12 cellular contexts compared by ENCODE assay signal in the genomic region with DNA sequence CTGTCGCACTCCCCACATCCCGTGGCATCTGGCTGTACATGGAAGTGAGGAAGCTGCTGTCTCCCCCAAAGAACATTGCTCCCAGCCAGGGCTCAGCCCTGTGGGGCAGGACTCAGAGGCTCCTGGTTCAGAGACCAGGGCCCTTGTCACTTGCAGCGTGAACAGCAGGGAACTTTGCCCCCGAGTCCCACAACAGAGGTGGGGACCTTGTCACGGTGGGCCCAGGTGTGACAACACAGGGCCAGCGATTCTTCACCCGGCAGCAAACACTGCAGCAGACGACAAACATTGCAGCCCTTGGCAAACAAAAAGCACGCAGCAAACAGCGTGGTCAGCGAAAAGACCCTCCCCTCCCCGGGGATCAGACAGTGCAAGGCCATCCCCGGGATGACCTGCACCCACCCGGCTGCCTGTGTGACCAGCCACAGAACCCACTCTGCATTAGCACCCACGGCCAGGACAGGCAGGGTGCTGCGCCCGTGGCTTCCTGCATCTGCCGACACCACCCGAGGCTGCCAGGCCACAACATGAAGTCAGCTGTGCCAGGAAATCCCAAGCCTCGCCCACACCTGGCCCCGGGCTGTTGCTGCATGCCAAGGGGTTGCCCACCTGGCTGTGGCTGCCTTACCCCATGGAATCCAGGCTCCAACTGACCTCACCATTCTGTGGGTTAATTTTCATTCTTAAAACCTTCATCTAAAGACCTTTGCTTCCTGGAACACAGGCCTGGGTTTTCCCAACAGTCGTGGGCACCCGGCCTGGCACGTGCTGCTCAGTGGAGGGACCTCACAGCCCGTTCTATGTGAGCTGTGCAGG. TPM values are rescaled to one million over a fixed set of nuclear protein-coding genes. Genes with fewer than 3 reads are reported as not detected.
DNase-seq lines count a peak whose midpoint lies in the region; ATAC-seq and TF ChIP-seq lines count a peak whose summit lies in the region.
"Not testable (repeated sequence)": the region's sequence is repeated elsewhere in the genome, so short reads cannot be mapped to it uniquely, and the experiment has no call there.
"Had no signal": no experiment of that assay in that cellular context is flagged by ENCODE, and none has a peak within 500 bp of the region (broad histone marks: within the 10 kb centered on the region; RNA-seq: fewer than 3 reads in every experiment).

No MANE protein-coding gene starts in this region.

- H3K27me3 Mint-ChIP-seq in activated naive CD8-positive, alpha-beta T cell treated with anti-CD3 and anti-CD28 coated beads, Interleukin-2, amount 10 ng/mL, durations not matched to agents 7 days and 5 days: peaks cover 22% of the 10 kb centered on the region
- not testable (repeated sequence) for H3K27me3 Mint-ChIP-seq in progenitor cell of endocrine pancreas

- H4K20me1 ChIP-seq in BLaER1 treated with 17β-estradiol and CSF1 and Interleukin-3, amounts not matched to agents 10 nM and 100 nM: not testable (repeated sequence)

- not testable (repeated sequence) for H3K36me3 Mint-ChIP-seq in activated naive CD8-positive, alpha-beta T cell treated with anti-CD3 and anti-CD28 coated beads, Interleukin-2, amount 10 ng/mL, durations not matched to agents 7 days and 5 days; progenitor cell of endocrine pancreas (ENCODE audit: insufficient read depth)

- not testable (repeated sequence) for H3K4me3 ChIP-seq in BLaER1 treated with 17β-estradiol and CSF1 and Interleukin-3, amounts not matched to agents 10 nM and 100 nM; Peyer's patch; upper lobe of left lung

- not testable (repeated sequence) for H3K4me3 Mint-ChIP-seq in activated naive CD8-positive, alpha-beta T cell treated with anti-CD3 and anti-CD28 coated beads, Interleukin-2, amount 10 ng/mL, durations not matched to agents 7 days and 5 days
- H3K4me3 Mint-ChIP-seq in progenitor cell of endocrine pancreas (ENCODE audit: low read depth): peak overlapping the region; percentile 16

- not testable (repeated sequence) for H3K9ac ChIP-seq in BLaER1 treated with 17β-estradiol and CSF1 and Interleukin-3, amounts not matched to agents 10 nM and 100 nM

- not testable (repeated sequence) for H3K4me1 Mint-ChIP-seq in activated naive CD8-positive, alpha-beta T cell treated with anti-CD3 and anti-CD28 coated beads, Interleukin-2, amount 10 ng/mL, durations not matched to agents 7 days and 5 days
- peaks cover 30% of the 10 kb centered on the region for H3K4me1 Mint-ChIP-seq in progenitor cell of endocrine pancreas (ENCODE audit: low read depth)

- not testable (repeated sequence) for TF ChIP-seq CTCF in Peyer's patch (IDR thresholded peaks at IDR 0.05); progenitor cell of endocrine pancreas (IDR thresholded peaks at IDR 0.05; ENCODE audit: unreplicated experiment); upper lobe of left lung (IDR thresholded peaks at IDR 0.05)

- H3K27me3 ChIP-seq in BLaER1 treated with 17β-estradiol and CSF1 and Interleukin-3, amounts not matched to agents 10 nM and 100 nM: peaks cover 0 to 22% (median 9%) of the 10 kb centered on the region in 11 experiments; a peak in 14 of 22 replicates
- not testable (repeated sequence) for H3K27me3 ChIP-seq in Peyer's patch, upper lobe of left lung

- H3K4me1 ChIP-seq in BLaER1 treated with 17β-estradiol and CSF1 and Interleukin-3, amounts not matched to agents 10 nM and 100 nM: peaks cover 7 to 55% (median 49%) of the 10 kb centered on the region in 10 experiments; a peak in 19 of 20 replicates
- H3K4me1 ChIP-seq in Peyer's patch, upper lobe of left lung: not testable (repeated sequence)

- peak overlapping the region in 8 of 11 experiments; percentile 28 to 79 (median 58); a peak in 15 of 22 replicates for H3K4me2 ChIP-seq in BLaER1 treated with 17β-estradiol and CSF1 and Interleukin-3, amounts not matched to agents 10 nM and 100 nM

- POLR2A ChIA-PET in activated naive CD8-positive, alpha-beta T cell treated with anti-CD3 and anti-CD28 coated beads, Interleukin-2, amount 10 ng/mL, durations not matched to agents 7 days and 5 days (lab: Charles Lee): not testable (repeated sequence)

- H3K9me3 ChIP-seq in BLaER1 treated with 17β-estradiol and CSF1 and Interleukin-3, amounts not matched to agents 10 nM and 100 nM (replicated peaks in 1 of 11); Peyer's patch; upper lobe of left lung: not testable (repeated sequence)

- peak in 2 of 3 donors; percentile 30 to 38 for DNase-seq in Peyer's patch
- peak; percentile 5 for DNase-seq in activated naive CD8-positive, alpha-beta T cell treated with anti-CD3 and anti-CD28 coated beads, Interleukin-2, amount 10 ng/mL, durations not matched to agents 7 days and 5 days
- peak; percentile 90 for DNase-seq in left lobe of liver (ENCODE audit: low spot score)
- peak; percentile 72 for DNase-seq in mesenteric fat pad (ENCODE audit: low spot score)
- not testable (repeated sequence) for DNase-seq in progenitor cell of endocrine pancreas (ENCODE audit: low spot score, unreplicated experiment)
- DNase-seq in upper lobe of left lung: peak; percentile 7 to 65

- not testable (repeated sequence) for H3K36me3 ChIP-seq in BLaER1 treated with 17β-estradiol and CSF1 and Interleukin-3, amounts not matched to agents 10 nM and 100 nM; Peyer's patch; upper lobe of left lung

- not testable (repeated sequence) for H3K27ac Mint-ChIP-seq in activated naive CD8-positive, alpha-beta T cell treated with anti-CD3 and anti-CD28 coated beads, Interleukin-2, amount 10 ng/mL, durations not matched to agents 7 days and 5 days
- H3K27ac Mint-ChIP-seq in progenitor cell of endocrine pancreas: peak overlapping the region; percentile 96

- not testable (repeated sequence) for H3K27ac ChIP-seq in BLaER1 treated with 17β-estradiol and CSF1 and Interleukin-3, amounts not matched to agents 10 nM and 100 nM; Peyer's patch; upper lobe of left lung

- not testable (repeated sequence) for H3K9me3 Mint-ChIP-seq in activated naive CD8-positive, alpha-beta T cell treated with anti-CD3 and anti-CD28 coated beads, Interleukin-2, amount 10 ng/mL, durations not matched to agents 7 days and 5 days; progenitor cell of endocrine pancreas (ENCODE audit: low read depth)

- ATAC-seq in activated naive CD8-positive, alpha-beta T cell treated with anti-CD3 and anti-CD28 coated beads, Interleukin-2, amount 10 ng/mL, durations not matched to agents 7 days and 5 days (ENCODE audit: low read depth): not testable (repeated sequence)
- ATAC-seq in esophagus mucosa (peak; percentile 22), left lobe of liver (peak; percentile 62), upper lobe of left lung (ENCODE audit: low FRiP score in 2 of 2) (peak in 1 of 2 donors; percentile 10)

- WGBS in upper lobe of left lung, 2 donors: 58 to 71% methylated on average over 2 to 8 of the region's 25 CpGs

- not testable (repeated sequence) for TF ChIP-seq EP300 in upper lobe of left lung (IDR thresholded peaks at IDR 0.05)

- TF ChIP-seq POLR2A in Peyer's patch (IDR thresholded peaks at IDR 0.05); upper lobe of left lung (IDR thresholded peaks at IDR 0.05): not testable (repeated sequence)

RNA-seq across cellular contexts. Expression of a gene that starts 32.1 kb away (rescaled TPM):
- total RNA-seq in Peyer's patch: not detected
- not detected for total RNA-seq in activated naive CD8-positive, alpha-beta T cell treated with anti-CD3 and anti-CD28 coated beads, Interleukin-2, amount 10 ng/mL, durations not matched to agents 7 days and 5 days
- total RNA-seq in esophagus mucosa: not detected
- total RNA-seq in left lobe of liver: not detected
- not detected for total RNA-seq in mesenteric fat pad
- total RNA-seq in progenitor cell of endocrine pancreas: not detected in 2 replicates
- total RNA-seq in upper lobe of left lung: not detected
- total RNA-seq: CD4-positive, CD25-positive, alpha-beta regulatory T cell; Daoy; G401; PC-9 had no signal

RNA-seq across cellular contexts. Expression of a gene that starts 35.3 kb away (rescaled TPM):
- total RNA-seq in Peyer's patch (not detected), esophagus mucosa (not detected), left lobe of liver (1.4 TPM), mesenteric fat pad (not detected), progenitor cell of endocrine pancreas (not detected in 2 replicates), upper lobe of left lung (not detected)
- not detected for total RNA-seq in activated naive CD8-positive, alpha-beta T cell treated with anti-CD3 and anti-CD28 coated beads, Interleukin-2, amount 10 ng/mL, durations not matched to agents 7 days and 5 days
- total RNA-seq: CD4-positive, CD25-positive, alpha-beta regulatory T cell; Daoy; G401; PC-9 had no signal

RNA-seq across cellular contexts. Expression of a gene that starts 39.7 kb away (rescaled TPM):
- not detected for total RNA-seq in Peyer's patch
- total RNA-seq in activated naive CD8-positive, alpha-beta T cell treated with anti-CD3 and anti-CD28 coated beads, Interleukin-2, amount 10 ng/mL, durations not matched to agents 7 days and 5 days: not detected
- not detected for total RNA-seq in esophagus mucosa
- not detected for total RNA-seq in left lobe of liver
- total RNA-seq in mesenteric fat pad: not detected
- total RNA-seq in progenitor cell of endocrine pancreas: not detected in 2 replicates
- total RNA-seq in upper lobe of left lung: not detected
- total RNA-seq: CD4-positive, CD25-positive, alpha-beta regulatory T cell; Daoy; G401; PC-9 had no signal

RNA-seq across cellular contexts. Expression of a gene that starts 53.4 kb away (rescaled TPM):
- total RNA-seq in Peyer's patch (not detected), esophagus mucosa (not detected), left lobe of liver (not detected), mesenteric fat pad (not detected), progenitor cell of endocrine pancreas (not detected in 2 replicates), upper lobe of left lung (not detected)
- total RNA-seq in activated naive CD8-positive, alpha-beta T cell treated with anti-CD3 and anti-CD28 coated beads, Interleukin-2, amount 10 ng/mL, durations not matched to agents 7 days and 5 days: not detected
- total RNA-seq: CD4-positive, CD25-positive, alpha-beta regulatory T cell; Daoy; G401; PC-9 had no signal
